Comparison of ENCODE assay signal across 8 cellular contexts in genomic region chr5:6712582-6713273, GRCh38. TPM values are rescaled to one million over a fixed set of nuclear protein-coding genes. Genes with fewer than 3 reads are reported as not detected.
A peak's percentile ranks its signal among the peaks of the same experiment; 100 is the strongest.
DNase-seq lines count a peak whose midpoint lies in the region; ATAC-seq and TF ChIP-seq lines count a peak whose summit lies in the region.

No MANE protein-coding gene starts in this region.

- H3K36me3 Mint-ChIP-seq in activated CD4-positive, alpha-beta memory T cell treated with anti-CD3 and anti-CD28 coated beads for 36 hours, result peaks cover 15% of the 10 kb centered on the region

- CTCF ChIA-PET in activated CD4-positive, alpha-beta memory T cell treated with anti-CD3 and anti-CD28 coated beads for 36 hours (lab: Charles Lee), result no interaction called here

- H3K27ac ChIP-seq in dorsolateral prefrontal cortex (peak overlapping the region; percentile 57 to 99 (median 97)), lung (ENCODE audit: low read depth in 1 of 2, low read length in 1 of 2) (peak overlapping the region; percentile 98 to 99)

- POLR2A ChIA-PET in activated CD4-positive, alpha-beta memory T cell treated with anti-CD3 and anti-CD28 coated beads for 36 hours (lab: Charles Lee), result interaction anchor here (0.7 to 2.7 kb wide), 7 partner anchors 17 to 334 kb away, joined by 3 to 8 read pairs (median 4); partner anchors contain the start of genes MED10, NSUN2 and SRD5A1

- intact Hi-C loops in activated CD4-positive, alpha-beta memory T cell treated with anti-CD3 and anti-CD28 coated beads for 36 hours (cut with micrococcal nuclease), result loop anchor here (1.0 to 5.0 kb wide), 6 partner anchors 25 to 1155 kb away; partner anchors contain the start of genes FASTKD3, MED10, MTRR and NSUN2
- intact Hi-C loops in dorsolateral prefrontal cortex (cut with DNase I), result loop anchor here (1.0 to 10.0 kb wide), 5 partner anchors 79 to 1290 kb away; partner anchors contain the start of genes MED10 (in 2 of the 2), NSUN2 (in 2 of the 2), SRD5A1 (in 2 of the 2) and ICE1 (in 1 of the 2)

- ATAC-seq in GM19397 (IDR thresholded peaks at IDR 0.05; ENCODE audit: unreplicated experiment) (peak; percentile 60), HG03521 (IDR thresholded peaks at IDR 0.05; ENCODE audit: unreplicated experiment) (peak; percentile 61), lung (ENCODE audit: insufficient read depth, low FRiP score) (peak; percentile 89)

- 0% methylated on average over 78 to 84 of the region's 84 CpGs for WGBS in lung, 2 donors

- DNase-seq in CD1c-positive myeloid dendritic cell (ENCODE audit: extremely low spot score) (peak; percentile 99), NCI-H748 treated with DMSO at 0.1 percent for 48 hours (lab: John Stamatoyannopoulos, UW) (peak; percentile 100), dorsolateral prefrontal cortex (peak; percentile 89 to 97 (median 94)), lung (ENCODE audit: low spot score) (peak; percentile 96)
- DNase-seq in activated CD4-positive, alpha-beta memory T cell treated with anti-CD3 and anti-CD28 coated beads for 36 hours, result peak; percentile 98
- peak; percentile 93 to 95 (median 94) for DNase-seq in stimulated activated CD4-positive, alpha-beta T cell treated with anti-CD3 and anti-CD28 coated beads, TNF-alpha, amount 100 ng/mL, for 24 hours (ENCODE audit: low read depth in 3 of 3)

- peak overlapping the region; percentile 91 for H3K27ac Mint-ChIP-seq in activated CD4-positive, alpha-beta memory T cell treated with anti-CD3 and anti-CD28 coated beads for 36 hours

- H3K9me3 Mint-ChIP-seq in activated CD4-positive, alpha-beta memory T cell treated with anti-CD3 and anti-CD28 coated beads for 36 hours, result no peaks in the 10 kb centered on the region

- H3K9me3 ChIP-seq in lung (ENCODE audit: control insufficient read depth in 2 of 2, insufficient read depth in 1 of 2, low read length in 1 of 2), result no peaks in the 10 kb centered on the region

- H3K4me1 ChIP-seq in lung (ENCODE audit: control insufficient read depth in 2 of 2, insufficient read depth in 2 of 2, low read length in 2 of 2), result peaks cover 21 to 22% of the 10 kb centered on the region in 2 donors

- H3K27me3 Mint-ChIP-seq in activated CD4-positive, alpha-beta memory T cell treated with anti-CD3 and anti-CD28 coated beads for 36 hours, result no peaks in the 10 kb centered on the region

- H3K4me3 ChIP-seq in dorsolateral prefrontal cortex (peak overlapping the region; percentile 55 to 98 (median 88)), lung (peak overlapping the region; percentile 76)

- TF ChIP-seq CTCF in dorsolateral prefrontal cortex (IDR thresholded peaks at IDR 0.05 in 54 of 56, conservative IDR thresholded peaks at IDR 0.05 in 2 of 56; ENCODE audit: low read depth in 1 of 56, partially characterized antibody in 56 of 56) (peak in 20 of 56 donors; percentile 0 to 60 (median 22)), lung (IDR thresholded peaks at IDR 0.05; ENCODE audit: control extremely low read depth, extremely low read depth) (no peak)

- no peaks in the 10 kb centered on the region for H3K36me3 ChIP-seq in lung (ENCODE audit: control insufficient read depth in 2 of 2, insufficient read depth in 2 of 2, low read length in 2 of 2)

- H3K4me1 Mint-ChIP-seq in activated CD4-positive, alpha-beta memory T cell treated with anti-CD3 and anti-CD28 coated beads for 36 hours (ENCODE audit: low read depth), result peaks cover 30% of the 10 kb centered on the region

- H3K27me3 ChIP-seq in dorsolateral prefrontal cortex (no peaks in the 10 kb centered on the region), lung (ENCODE audit: control insufficient read depth, insufficient read depth) (no peaks in the 10 kb centered on the region)

- H3K4me3 Mint-ChIP-seq in activated CD4-positive, alpha-beta memory T cell treated with anti-CD3 and anti-CD28 coated beads for 36 hours, result peak overlapping the region; percentile 81

RNA-seq across cellular contexts. Expression of gene TENT4A, which starts 0.5 kb away (rescaled TPM):
- total RNA-seq in activated CD4-positive, alpha-beta memory T cell treated with anti-CD3 and anti-CD28 coated beads for 36 hours, result 10 to 100 TPM; 26.6 to 29.2 TPM
- 10 to 100 TPM; 22.3 to 43.3 (median 32.9) TPM for total RNA-seq in dorsolateral prefrontal cortex
- total RNA-seq in lung, result 10 to 100 TPM; 24.3 to 46.9 TPM
- 10 to 100 TPM in 1 of 2 donors, 1 to 10 TPM in 1; 9.4 to 10.4 TPM for polyA plus RNA-seq in lung

Comparison
In these comparisons a context has a peak if more than half of its experiments do, and no peak if none do; other contexts are left out.
1. Peak in every context shown above with its lines: DNase-seq, ATAC-seq, H3K4me3 ChIP-seq and H3K27ac ChIP-seq.